Comparison of ENCODE assay signal across 18 cellular contexts in the genomic region with DNA sequence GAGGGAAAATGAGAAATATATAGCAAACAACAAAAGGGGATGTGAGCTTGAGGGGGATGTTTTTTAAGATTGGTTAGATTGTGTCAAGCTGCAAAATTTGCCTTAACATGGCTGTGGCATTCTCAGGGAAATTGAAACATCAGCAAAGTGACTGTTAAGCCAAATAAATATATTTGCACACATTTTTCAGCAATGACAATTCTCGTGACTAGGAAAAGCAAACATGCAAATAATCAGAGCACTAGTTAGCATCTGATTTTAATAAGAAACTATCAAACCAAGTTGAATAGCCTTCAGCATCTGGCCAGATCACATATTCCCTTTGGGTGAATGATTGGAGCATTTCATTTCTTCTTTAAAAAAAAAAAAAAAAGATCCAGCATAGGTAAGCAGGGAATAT.
DNase-seq lines count a peak whose midpoint lies in the region; ATAC-seq, FAIRE-seq and TF ChIP-seq lines count a peak whose summit lies in the region.
"Had no signal": no experiment of that assay in that cellular context is flagged by ENCODE, and none has a peak within 500 bp of the region (broad histone marks: within the 10 kb centered on the region; RNA-seq: fewer than 3 reads in every experiment).

No MANE protein-coding gene starts in this region.

- no peak overlapping the region for H3K4me3 ChIP-seq in BJ (ENCODE audit: low read depth, low read length)
- H3K4me3 ChIP-seq in foreskin fibroblast (ENCODE audit: low read depth in 1 of 2, low read length in 2 of 2): no peak overlapping the region
- H3K4me3 ChIP-seq: A549, HAP-1 had no signal

- no peak for ATAC-seq in HG02759 (IDR thresholded peaks at IDR 0.05; ENCODE audit: unreplicated experiment)
- ATAC-seq: A549 had no signal

- no peak overlapping the region for H3K27ac Mint-ChIP-seq in activated T-helper 2 cell treated with anti-CD3 and anti-CD28 coated beads, Interferon-gamma antibody, Interleukin-2, Interleukin-4, amounts not matched to agents 10 μg/mL and 5 μg/mL and 100 μg/mL, durations not matched to agents 14 hours and 24 hours and 36 hours
- H3K27ac Mint-ChIP-seq: CD4-positive, alpha-beta T cell; IgD-negative memory B cell had no signal

- TF ChIP-seq CTCF in BJ (IDR thresholded peaks at IDR 0.05; ENCODE audit: insufficient read depth, low read depth, low read length): no peak
- TF ChIP-seq CTCF in foreskin fibroblast (IDR thresholded peaks at IDR 0.05; ENCODE audit: low read depth, low read length): no peak

- POLR2A ChIA-PET in BJ (lab: Charles Lee): no interaction called here

- intact Hi-C loops in activated T-helper 2 cell treated with anti-CD3 and anti-CD28 coated beads, Interferon-gamma antibody, Interleukin-2, Interleukin-4, amounts not matched to agents 10 μg/mL and 5 μg/mL and 100 μg/mL, durations not matched to agents 14 hours and 24 hours and 36 hours (cut with micrococcal nuclease): no loop called here

- peak; percentile 16 for FAIRE-seq in GM12891 (lab: Jason Lieb, UNC)
- FAIRE-seq: A549, G401.6 had no signal

- CTCF ChIA-PET in BJ (lab: Yijun Ruan, JAX): no interaction called here

- no peaks in the 10 kb centered on the region for H3K9me3 Mint-ChIP-seq in activated T-helper 2 cell treated with anti-CD3 and anti-CD28 coated beads, Interferon-gamma antibody, Interleukin-2, Interleukin-4, amounts not matched to agents 10 μg/mL and 5 μg/mL and 100 μg/mL, durations not matched to agents 14 hours and 24 hours and 36 hours
- H3K9me3 Mint-ChIP-seq: CD4-positive, alpha-beta T cell; IgD-negative memory B cell had no signal

- no peak overlapping the region for H3K4me3 Mint-ChIP-seq in activated T-helper 2 cell treated with anti-CD3 and anti-CD28 coated beads, Interferon-gamma antibody, Interleukin-2, Interleukin-4, amounts not matched to agents 10 μg/mL and 5 μg/mL and 100 μg/mL, durations not matched to agents 14 hours and 24 hours and 36 hours (ENCODE audit: low read depth)
- H3K4me3 Mint-ChIP-seq: CD4-positive, alpha-beta T cell; IgD-negative memory B cell had no signal

- H3K27me3 Mint-ChIP-seq in activated T-helper 2 cell treated with anti-CD3 and anti-CD28 coated beads, Interferon-gamma antibody, Interleukin-2, Interleukin-4, amounts not matched to agents 10 μg/mL and 5 μg/mL and 100 μg/mL, durations not matched to agents 14 hours and 24 hours and 36 hours (ENCODE audit: low read depth): peaks cover 7% of the 10 kb centered on the region
- H3K27me3 Mint-ChIP-seq: CD4-positive, alpha-beta T cell had no signal

- H3K27me3 ChIP-seq in BJ (ENCODE audit: control insufficient read depth, insufficient read depth, low read length): no peaks in the 10 kb centered on the region; the same call in 1 of the 2 replicates

- no peaks in the 10 kb centered on the region for H3K36me3 ChIP-seq in BJ (ENCODE audit: control insufficient read depth, insufficient read depth, low read length)
- H3K36me3 ChIP-seq: HAP-1 had no signal

- H3K4me1 Mint-ChIP-seq in activated T-helper 2 cell treated with anti-CD3 and anti-CD28 coated beads, Interferon-gamma antibody, Interleukin-2, Interleukin-4, amounts not matched to agents 10 μg/mL and 5 μg/mL and 100 μg/mL, durations not matched to agents 14 hours and 24 hours and 36 hours (ENCODE audit: low read depth): no peaks in the 10 kb centered on the region

- TF ChIP-seq POLR2A in GM12891 (IDR thresholded peaks at IDR 0.05; ENCODE audit: low read depth, low read length): no peak

- DNase-seq in BJ (ENCODE audit: low read depth): peak; percentile 30
- DNase-seq in GM12891 (ENCODE audit: insufficient read length, low spot score): no peak
- peak; percentile 76 to 79 for DNase-seq in NCI-H526 (lab: John Stamatoyannopoulos, UW)
- peak; percentile 57 to 81 for DNase-seq in foreskin fibroblast
- no peak for DNase-seq in activated T-helper 2 cell treated with anti-CD3 and anti-CD28 coated beads, Interferon-gamma antibody, Interleukin-2, Interleukin-4, amounts not matched to agents 10 μg/mL and 5 μg/mL and 100 μg/mL, durations not matched to agents 14 hours and 24 hours and 36 hours (ENCODE audit: low spot score)
- no peak for DNase-seq in GF-D8 (lab: John Stamatoyannopoulos, UW)
- no peak for DNase-seq in NCI-H146 (lab: John Stamatoyannopoulos, UW)
- DNase-seq: C1 segment of cervical spinal cord; Calu3; CD4-positive, alpha-beta T cell; DMS 273 treated with DMSO at 0.1 percent for 48 hours; GOT3; KG1 had no signal

- H3K36me3 Mint-ChIP-seq in activated T-helper 2 cell treated with anti-CD3 and anti-CD28 coated beads, Interferon-gamma antibody, Interleukin-2, Interleukin-4, amounts not matched to agents 10 μg/mL and 5 μg/mL and 100 μg/mL, durations not matched to agents 14 hours and 24 hours and 36 hours (ENCODE audit: low read depth): no peaks in the 10 kb centered on the region
- H3K36me3 Mint-ChIP-seq: IgD-negative memory B cell had no signal

TF ChIP-seq in GM12891, 5 proteins besides CTCF, POLR2A, EP300 and RAD21:
- no peak for TF ChIP-seq POU2F2 (IDR thresholded peaks at IDR 0.05; ENCODE audit: low read depth, low read length)
- TF ChIP-seq SPI1 (IDR thresholded peaks at IDR 0.05; ENCODE audit: low read depth, low read length): no peak
- TF ChIP-seq PAX5 (IDR thresholded peaks at IDR 0.05; ENCODE audit: insufficient read depth, low read length, severe bottlenecking): no peak
- TF ChIP-seq TAF1 (IDR thresholded peaks at IDR 0.05; ENCODE audit: low read depth, low read length): no peak
- TF ChIP-seq POLR2AphosphoS5 (IDR thresholded peaks at IDR 0.05; ENCODE audit: low read depth, low read length): no peak

Comparison
In these comparisons a context has a peak if more than half of its experiments do, and no peak if none do; other contexts are left out.
1. DNase-seq: peak in BJ (single experiment), NCI-H526 (2 of 2) and foreskin fibroblast (2 of 2); none in GM12891 (single experiment), activated T-helper 2 cell treated with anti-CD3 and anti-CD28 coated beads, Interferon-gamma antibody, Interleukin-2, Interleukin-4, amounts not matched to agents 10 μg/mL and 5 μg/mL and 100 μg/mL, durations not matched to agents 14 hours and 24 hours and 36 hours (single experiment), GF-D8 (single experiment) and NCI-H146 (single experiment).